ENCODE assay signal across 1 cellular context in genomic region chr2:27771202-27771547, GRCh38.
TF ChIP-seq lines count a peak whose summit lies in the region.

No MANE protein-coding gene starts in this region.

TF ChIP-seq in WTC11, 78 proteins besides CTCF, POLR2A, EP300 and RAD21 (continued from another document):
- TF ChIP-seq ZNF532 (CRISPR knock-in tag; IDR thresholded peaks at IDR 0.05; ENCODE audit: borderline replicate concordance) (no peak), ZSCAN18 (CRISPR knock-in tag; IDR thresholded peaks at IDR 0.05) (no peak), SOX15 (CRISPR knock-in tag; IDR thresholded peaks at IDR 0.05) (no peak), HMGXB4 (CRISPR knock-in tag; IDR thresholded peaks at IDR 0.05) (no peak), ZNF671 (CRISPR knock-in tag; IDR thresholded peaks at IDR 0.05) (no peak)
TF ChIP-seq in WTC11: peak in this region for 0.
